In the genomic region with DNA sequence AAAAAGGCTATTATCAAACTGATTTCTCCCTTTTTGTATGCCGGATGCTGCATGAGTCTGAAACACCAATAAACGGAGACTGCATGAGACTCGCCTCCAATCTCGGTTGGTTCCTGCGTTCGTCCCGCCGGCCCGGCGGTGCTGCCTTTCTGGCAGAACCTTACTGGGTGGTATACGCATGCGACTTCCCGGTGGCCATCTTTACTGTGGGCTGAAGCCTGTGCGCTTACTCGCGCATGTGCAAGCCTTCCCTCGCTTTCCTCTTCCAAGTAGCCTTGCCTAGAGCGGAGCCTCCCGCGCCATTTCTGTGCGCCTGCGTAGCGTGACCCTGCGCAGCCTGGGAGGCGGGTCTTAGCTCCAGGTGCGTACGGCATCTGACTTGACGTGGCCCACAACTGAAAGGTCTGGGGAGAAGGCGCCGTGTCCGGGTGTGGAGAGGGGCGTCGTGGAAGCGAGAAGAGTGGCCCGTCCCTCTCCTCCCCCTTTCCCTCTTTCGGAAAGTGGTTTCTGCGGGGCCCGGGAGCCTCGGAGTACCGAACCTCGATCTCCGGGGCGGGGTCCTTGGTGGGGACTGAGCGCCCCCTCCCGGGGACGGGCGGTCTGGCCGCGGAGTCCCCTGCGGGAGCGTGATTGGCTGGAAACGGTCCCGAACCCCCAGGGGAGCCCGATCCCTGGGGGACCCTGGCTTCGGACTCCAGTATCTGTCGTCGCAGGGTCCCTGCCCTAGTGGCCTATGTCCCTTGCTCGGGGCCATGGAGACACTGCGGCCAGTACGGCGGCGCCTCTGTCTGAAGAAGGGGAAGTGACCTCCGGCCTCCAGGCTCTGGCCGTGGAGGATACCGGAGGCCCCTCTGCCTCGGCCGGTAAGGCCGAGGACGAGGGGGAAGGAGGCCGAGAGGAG, we compare ENCODE assay signal across 1 cellular context.
A peak's percentile ranks its signal among the peaks of the same experiment; 100 is the strongest.
TF ChIP-seq lines count a peak whose summit lies in the region.

TSS of gene PAGR1 (plus strand) at position 360 of the 901 bp plus-strand sequence. CDS start at position 734, 374 bp downstream.

TF ChIP-seq in HepG2, 621 proteins besides CTCF, POLR2A, EP300 and RAD21 (continued from another document and continues in another):
- TF ChIP-seq UBTF (CRISPR knock-in tag; IDR thresholded peaks at IDR 0.05) (no peak; the same call in 1 of the 2 replicates), CEBPB (IDR thresholded peaks at IDR 0.05; ENCODE audit: borderline replicate concordance, low read depth, low read length) (no peak), ZNF558 (CRISPR knock-in tag; IDR thresholded peaks at IDR 0.05; ENCODE audit: borderline replicate concordance) (peak; percentile 22; the same call in 1 of the 2 replicates), KLF11 (CRISPR knock-in tag; IDR thresholded peaks at IDR 0.05) (peak; percentile 20; the same call in 1 of the 2 replicates), WIZ (CRISPR knock-in tag; IDR thresholded peaks at IDR 0.05) (peak; percentile 94), ZNF329 (CRISPR knock-in tag; IDR thresholded peaks at IDR 0.05; ENCODE audit: low read depth) (peak; percentile 52; the same call in 1 of the 2 replicates), THAP7 (CRISPR knock-in tag; IDR thresholded peaks at IDR 0.05) (peak; percentile 93), FOXK1 (CRISPR knock-in tag; IDR thresholded peaks at IDR 0.05; ENCODE audit: borderline replicate concordance, low read depth) (peak; percentile 80; the same call in 1 of the 2 replicates), ZNF496 (CRISPR knock-in tag; IDR thresholded peaks at IDR 0.05; ENCODE audit: insufficient replicate concordance) (no peak), ZBTB26 (CRISPR knock-in tag; IDR thresholded peaks at IDR 0.05; ENCODE audit: borderline replicate concordance) (peak; percentile 55; the same call in 1 of the 2 replicates), BCL3 (CRISPR knock-in tag; IDR thresholded peaks at IDR 0.05) (peak; percentile 98), ZFP36L1 (CRISPR knock-in tag; IDR thresholded peaks at IDR 0.05) (peak; percentile 89; the same call in 1 of the 2 replicates), TCF12 (IDR thresholded peaks at IDR 0.05) (no peak), TCF12 (CRISPR knock-in tag; IDR thresholded peaks at IDR 0.05) (peak; percentile 70; the same call in 1 of the 2 replicates), MIXL1 (CRISPR knock-in tag; IDR thresholded peaks at IDR 0.05) (peak; percentile 40; the same call in 1 of the 2 replicates), JUND (CRISPR knock-in tag; IDR thresholded peaks at IDR 0.05) (0 out of 2 replicates have a peak, but pooled peaks have one; percentile 15), ZNF75D (CRISPR knock-in tag; IDR thresholded peaks at IDR 0.05; ENCODE audit: borderline replicate concordance) (no peak), HDAC2 (CRISPR knock-in tag; IDR thresholded peaks at IDR 0.05) (peak; percentile 75), ZNF619 (CRISPR knock-in tag; IDR thresholded peaks at IDR 0.05) (peak; percentile 83), NBN (conservative IDR thresholded peaks at IDR 0.05) (no peak), ZNF678 (CRISPR knock-in tag; IDR thresholded peaks at IDR 0.05) (peak; percentile 25; the same call in 1 of the 2 replicates), GABPA (IDR thresholded peaks at IDR 0.05; ENCODE audit: low read depth, low read length) (no peak), GABPA (CRISPR knock-in tag; IDR thresholded peaks at IDR 0.05; ENCODE audit: low read depth) (peak; percentile 88), ZNF781 (CRISPR knock-in tag; IDR thresholded peaks at IDR 0.05; ENCODE audit: borderline replicate concordance, not compliant biosample characterization) (peak; percentile 90), ZNF839 (CRISPR knock-in tag; IDR thresholded peaks at IDR 0.05; ENCODE audit: borderline replicate concordance) (no peak), AGO2 (optimal IDR thresholded peaks at IDR 0.05; ENCODE audit: low read depth, low read length) (peak; percentile 97), U2AF2 (IDR thresholded peaks at IDR 0.05; ENCODE audit: low read depth, low read length) (0 out of 2 replicates have a peak, but pooled peaks have one; percentile 37), HIVEP1 (CRISPR knock-in tag; IDR thresholded peaks at IDR 0.05) (peak; percentile 90), PCBP1 (IDR thresholded peaks at IDR 0.05; ENCODE audit: borderline replicate concordance, low read depth, low read length) (peak; percentile 67; the same call in 1 of the 2 replicates), PRDM15 (CRISPR knock-in tag; IDR thresholded peaks at IDR 0.05) (no peak), ZNF598 (CRISPR knock-in tag; IDR thresholded peaks at IDR 0.05; ENCODE audit: borderline replicate concordance) (peak; percentile 95), ZNF468 (CRISPR knock-in tag; IDR thresholded peaks at IDR 0.05) (no peak), ZNF546 (CRISPR knock-in tag; conservative IDR thresholded peaks at IDR 0.05) (0 out of 2 replicates have a peak, but pooled peaks have one; percentile 36), SAFB2 (CRISPR knock-in tag; IDR thresholded peaks at IDR 0.05; ENCODE audit: borderline replicate concordance, low read depth) (no peak), ATF7 (IDR thresholded peaks at IDR 0.05) (no peak), ATF7 (CRISPR knock-in tag; IDR thresholded peaks at IDR 0.05) (no peak), MYPOP (CRISPR knock-in tag; IDR thresholded peaks at IDR 0.05) (peak; percentile 91), MZF1 (CRISPR knock-in tag; IDR thresholded peaks at IDR 0.05; ENCODE audit: borderline replicate concordance) (peak; percentile 57; the same call in 1 of the 2 replicates)
- TF ChIP-seq, protein P1, sequence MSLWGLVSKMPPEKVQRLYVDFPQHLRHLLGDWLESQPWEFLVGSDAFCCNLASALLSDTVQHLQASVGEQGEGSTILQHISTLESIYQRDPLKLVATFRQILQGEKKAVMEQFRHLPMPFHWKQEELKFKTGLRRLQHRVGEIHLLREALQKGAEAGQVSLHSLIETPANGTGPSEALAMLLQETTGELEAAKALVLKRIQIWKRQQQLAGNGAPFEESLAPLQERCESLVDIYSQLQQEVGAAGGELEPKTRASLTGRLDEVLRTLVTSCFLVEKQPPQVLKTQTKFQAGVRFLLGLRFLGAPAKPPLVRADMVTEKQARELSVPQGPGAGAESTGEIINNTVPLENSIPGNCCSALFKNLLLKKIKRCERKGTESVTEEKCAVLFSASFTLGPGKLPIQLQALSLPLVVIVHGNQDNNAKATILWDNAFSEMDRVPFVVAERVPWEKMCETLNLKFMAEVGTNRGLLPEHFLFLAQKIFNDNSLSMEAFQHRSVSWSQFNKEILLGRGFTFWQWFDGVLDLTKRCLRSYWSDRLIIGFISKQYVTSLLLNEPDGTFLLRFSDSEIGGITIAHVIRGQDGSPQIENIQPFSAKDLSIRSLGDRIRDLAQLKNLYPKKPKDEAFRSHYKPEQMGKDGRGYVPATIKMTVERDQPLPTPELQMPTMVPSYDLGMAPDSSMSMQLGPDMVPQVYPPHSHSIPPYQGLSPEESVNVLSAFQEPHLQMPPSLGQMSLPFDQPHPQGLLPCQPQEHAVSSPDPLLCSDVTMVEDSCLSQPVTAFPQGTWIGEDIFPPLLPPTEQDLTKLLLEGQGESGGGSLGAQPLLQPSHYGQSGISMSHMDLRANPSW (CRISPR knock-in tag; IDR thresholded peaks at IDR 0.05; ENCODE audit: borderline replicate concordance): peak; percentile 67; the same call in 1 of the 2 replicates
- TF ChIP-seq, protein P2, sequence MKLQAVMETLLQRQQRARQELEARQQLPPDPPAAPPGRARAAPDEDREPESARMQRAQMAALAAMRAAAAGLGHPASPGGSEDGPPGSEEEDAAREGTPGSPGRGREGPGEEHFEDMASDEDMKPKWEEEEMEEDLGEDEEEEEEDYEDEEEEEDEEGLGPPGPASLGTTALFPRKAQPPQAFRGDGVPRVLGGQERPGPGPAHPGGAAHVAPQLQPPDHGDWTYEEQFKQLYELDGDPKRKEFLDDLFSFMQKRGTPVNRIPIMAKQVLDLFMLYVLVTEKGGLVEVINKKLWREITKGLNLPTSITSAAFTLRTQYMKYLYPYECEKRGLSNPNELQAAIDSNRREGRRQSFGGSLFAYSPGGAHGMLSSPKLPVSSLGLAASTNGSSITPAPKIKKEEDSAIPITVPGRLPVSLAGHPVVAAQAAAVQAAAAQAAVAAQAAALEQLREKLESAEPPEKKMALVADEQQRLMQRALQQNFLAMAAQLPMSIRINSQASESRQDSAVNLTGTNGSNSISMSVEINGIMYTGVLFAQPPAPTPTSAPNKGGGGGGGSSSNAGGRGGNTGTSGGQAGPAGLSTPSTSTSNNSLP (IDR thresholded peaks at IDR 0.05; ENCODE audit: low read depth, low read length): peak; percentile 43; the same call in 1 of the 2 replicates
- TF ChIP-seq, protein P3, sequence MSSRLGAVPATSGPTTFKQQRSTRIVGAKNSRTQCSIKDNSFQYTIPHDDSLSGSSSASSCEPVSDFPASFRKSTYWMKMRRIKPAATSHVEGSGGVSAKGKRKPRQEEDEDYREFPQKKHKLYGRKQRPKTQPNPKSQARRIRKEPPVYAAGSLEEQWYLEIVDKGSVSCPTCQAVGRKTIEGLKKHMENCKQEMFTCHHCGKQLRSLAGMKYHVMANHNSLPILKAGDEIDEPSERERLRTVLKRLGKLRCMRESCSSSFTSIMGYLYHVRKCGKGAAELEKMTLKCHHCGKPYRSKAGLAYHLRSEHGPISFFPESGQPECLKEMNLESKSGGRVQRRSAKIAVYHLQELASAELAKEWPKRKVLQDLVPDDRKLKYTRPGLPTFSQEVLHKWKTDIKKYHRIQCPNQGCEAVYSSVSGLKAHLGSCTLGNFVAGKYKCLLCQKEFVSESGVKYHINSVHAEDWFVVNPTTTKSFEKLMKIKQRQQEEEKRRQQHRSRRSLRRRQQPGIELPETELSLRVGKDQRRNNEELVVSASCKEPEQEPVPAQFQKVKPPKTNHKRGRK (CRISPR knock-in tag; IDR thresholded peaks at IDR 0.05): no peak
